In genomic region chr19:2266183-2266993, GRCh38 we compare ENCODE assay signal across 6 cellular contexts. TPM values are rescaled to one million over a fixed set of nuclear protein-coding genes. Genes with fewer than 3 reads are reported as not detected.
A peak's percentile ranks its signal among the peaks of the same experiment; 100 is the strongest.
DNase-seq lines count a peak whose midpoint lies in the region; ATAC-seq and TF ChIP-seq lines count a peak whose summit lies in the region.

No MANE protein-coding gene starts in this region.

- no peaks in the 10 kb centered on the region for H3K27me3 ChIP-seq in Peyer's patch
- H3K27me3 ChIP-seq in stomach = no peaks in the 10 kb centered on the region

- 43 to 48% (median 45%) methylated on average over 13 to 18 of the region's 18 CpGs for WGBS in stomach, 5 donors

- in situ Hi-C loops in GM18951 (cut with MboI; ENCODE audit: low sequenced_read_pairs, unreplicated experiment) = no loop called here

- TF ChIP-seq CTCF in Peyer's patch (IDR thresholded peaks at IDR 0.05) (no peak), foreskin fibroblast (IDR thresholded peaks at IDR 0.05; ENCODE audit: low read depth, low read length) (no peak), stomach (IDR thresholded peaks at IDR 0.05) (no peak)

- intact Hi-C loops in stomach (cut with DNase I; ENCODE audit: low total_unique reads) = no loop called here

- TF ChIP-seq POLR2A in GM18951 (IDR thresholded peaks at IDR 0.05; ENCODE audit: extremely low read depth, insufficient read depth, insufficient read length) (peak; percentile 40), Peyer's patch (IDR thresholded peaks at IDR 0.05) (no peak), stomach (IDR thresholded peaks at IDR 0.05) (no peak)

- H3K27me3 Mint-ChIP-seq in activated CD8-positive, alpha-beta memory T cell treated with anti-CD3 and anti-CD28 coated beads, Interleukin-2, amount 10 ng/mL, durations not matched to agents 7 days and 5 days = no peaks in the 10 kb centered on the region

- H3K36me3 ChIP-seq in Peyer's patch (peaks cover 0 to 4% (median 0%) of the 10 kb centered on the region in 3 donors), stomach (peaks cover 0 to 3% (median 2%) of the 10 kb centered on the region in 4 donors)

- peaks cover 17% of the 10 kb centered on the region for H3K4me1 Mint-ChIP-seq in activated CD8-positive, alpha-beta memory T cell treated with anti-CD3 and anti-CD28 coated beads, Interleukin-2, amount 10 ng/mL, durations not matched to agents 7 days and 5 days

- no peak for ATAC-seq in activated CD8-positive, alpha-beta memory T cell treated with anti-CD3 and anti-CD28 coated beads, Interleukin-2, amount 10 ng/mL, durations not matched to agents 7 days and 5 days

- H3K4me3 Mint-ChIP-seq in activated CD8-positive, alpha-beta memory T cell treated with anti-CD3 and anti-CD28 coated beads, Interleukin-2, amount 10 ng/mL, durations not matched to agents 7 days and 5 days = no peak overlapping the region

- H3K27ac Mint-ChIP-seq in activated CD8-positive, alpha-beta memory T cell treated with anti-CD3 and anti-CD28 coated beads, Interleukin-2, amount 10 ng/mL, durations not matched to agents 7 days and 5 days = no peak overlapping the region

- CTCF ChIA-PET in activated CD8-positive, alpha-beta memory T cell treated with anti-CD3 and anti-CD28 coated beads, Interleukin-2, amount 10 ng/mL, durations not matched to agents 7 days and 5 days (lab: Charles Lee) = interaction anchor here (1.0 to 2.4 kb wide), 2 partner anchors 8 to 50 kb away, joined by 3 to 9 read pairs; no protein-coding TSS in a partner anchor

- H3K9me3 ChIP-seq in Peyer's patch (no peaks in the 10 kb centered on the region), stomach (no peaks in the 10 kb centered on the region)

- peaks cover 5% of the 10 kb centered on the region for H3K36me3 Mint-ChIP-seq in activated CD8-positive, alpha-beta memory T cell treated with anti-CD3 and anti-CD28 coated beads, Interleukin-2, amount 10 ng/mL, durations not matched to agents 7 days and 5 days

- no peak for TF ChIP-seq EP300 in stomach (IDR thresholded peaks at IDR 0.05)

- no peak overlapping the region for H3K4me3 ChIP-seq in Peyer's patch
- H3K4me3 ChIP-seq in foreskin fibroblast (ENCODE audit: low read depth in 1 of 2, low read length in 2 of 2) = no peak overlapping the region
- H3K4me3 ChIP-seq in stomach = no peak overlapping the region

- H3K4me1 ChIP-seq in Peyer's patch (peaks cover 3 to 18% (median 8%) of the 10 kb centered on the region in 4 donors), stomach (peaks cover 12 to 48% (median 26%) of the 10 kb centered on the region in 4 donors)

- H3K27ac ChIP-seq in Peyer's patch (peak overlapping the region; percentile 3 to 74 (median 38)), stomach (peak overlapping the region in 4 of 5 donors; percentile 19 to 64 (median 40))

- DNase-seq in Peyer's patch (peak; percentile 85 to 95 (median 91)), foreskin fibroblast (peak; percentile 67 to 85), stomach (peak; percentile 93)
- no peak for DNase-seq in activated CD8-positive, alpha-beta memory T cell treated with anti-CD3 and anti-CD28 coated beads, Interleukin-2, amount 10 ng/mL, durations not matched to agents 7 days and 5 days
- DNase-seq in activated effector memory CD4-positive, alpha-beta T cell treated with Interleukin-2 at 50 U/mL for 16 hours = no peak

- H3K9me3 Mint-ChIP-seq in activated CD8-positive, alpha-beta memory T cell treated with anti-CD3 and anti-CD28 coated beads, Interleukin-2, amount 10 ng/mL, durations not matched to agents 7 days and 5 days (ENCODE audit: low read depth) = no peaks in the 10 kb centered on the region

RNA-seq across cellular contexts. Expression of gene JSRP1, which starts 10.2 kb away (rescaled TPM):
- not detected for total RNA-seq in Peyer's patch
- under 1 TPM in 1 of 5 donors, not detected in 4; 0.58 TPM for total RNA-seq in stomach
- under 1 TPM in 2 of 3 donors, not detected in 1; 0.68 to 0.75 TPM for polyA plus RNA-seq in stomach
- total RNA-seq in activated CD8-positive, alpha-beta memory T cell treated with anti-CD3 and anti-CD28 coated beads, Interleukin-2, amount 10 ng/mL, durations not matched to agents 7 days and 5 days = 1 to 10 TPM in 1 of 2 experiments, not detected in 1; 1.0 TPM

RNA-seq across cellular contexts. Expression of gene PEAK3, which starts 15.6 kb away (rescaled TPM):
- total RNA-seq in Peyer's patch = 1 to 10 TPM; 1.2 to 5.8 (median 2.6) TPM
- 1 to 10 TPM in 1 of 5 donors, under 1 TPM in 1, not detected in 3; 0.87 to 1.4 TPM for total RNA-seq in stomach
- under 1 TPM in 2 of 3 donors, not detected in 1; 0.15 to 0.31 TPM for polyA plus RNA-seq in stomach
- under 1 TPM in 1 of 2 experiments, not detected in 1; 0.54 TPM for total RNA-seq in activated CD8-positive, alpha-beta memory T cell treated with anti-CD3 and anti-CD28 coated beads, Interleukin-2, amount 10 ng/mL, durations not matched to agents 7 days and 5 days

RNA-seq across cellular contexts. Expression of gene AMH, which starts 17.3 kb away (rescaled TPM):
- total RNA-seq in Peyer's patch (1 to 10 TPM in 2 of 4 donors, under 1 TPM in 1, not detected in 1; 0.95 to 4.7 (median 1.6) TPM), stomach (1 to 10 TPM in 2 of 5 donors, under 1 TPM in 1, not detected in 2; 0.45 to 2.0 (median 1.1) TPM)
- polyA plus RNA-seq in stomach = 1 to 10 TPM in 1 of 3 donors, under 1 TPM in 2; 0.50 to 1.5 (median 0.61) TPM
- total RNA-seq in activated CD8-positive, alpha-beta memory T cell treated with anti-CD3 and anti-CD28 coated beads, Interleukin-2, amount 10 ng/mL, durations not matched to agents 7 days and 5 days = 1 to 10 TPM; 5.1 to 6.0 TPM

RNA-seq across cellular contexts. Expression of gene SF3A2, which starts 29.8 kb away (rescaled TPM):
- total RNA-seq in Peyer's patch (100 to 1,000 TPM in 1 of 4 donors, 10 to 100 TPM in 3; 38.7 to 133 (median 72.3) TPM), stomach (100 to 1,000 TPM in 1 of 5 donors, 10 to 100 TPM in 4; 25.8 to 214 (median 33.9) TPM)
- 10 to 100 TPM; 33.3 to 42.4 (median 40.2) TPM for polyA plus RNA-seq in stomach
- total RNA-seq in activated CD8-positive, alpha-beta memory T cell treated with anti-CD3 and anti-CD28 coated beads, Interleukin-2, amount 10 ng/mL, durations not matched to agents 7 days and 5 days = 100 to 1,000 TPM; 167 to 178 TPM

RNA-seq across cellular contexts. Expression of gene PLEKHJ1, which starts 30.3 kb away (rescaled TPM):
- total RNA-seq in Peyer's patch (100 to 1,000 TPM; 156 to 298 (median 227) TPM), stomach (100 to 1,000 TPM in 2 of 5 donors, 10 to 100 TPM in 3; 22.2 to 459 (median 96.9) TPM)
- 100 to 1,000 TPM; 113 to 173 (median 132) TPM for polyA plus RNA-seq in stomach
- 10 to 100 TPM; 78.3 to 80.8 TPM for total RNA-seq in activated CD8-positive, alpha-beta memory T cell treated with anti-CD3 and anti-CD28 coated beads, Interleukin-2, amount 10 ng/mL, durations not matched to agents 7 days and 5 days

Comparison
In these comparisons a context has a peak if more than half of its experiments do, and no peak if none do; other contexts are left out.
1. DNase-seq: peak in Peyer's patch (3 of 3), foreskin fibroblast (2 of 2) and stomach (single experiment); none in activated CD8-positive, alpha-beta memory T cell treated with anti-CD3 and anti-CD28 coated beads, Interleukin-2, amount 10 ng/mL, durations not matched to agents 7 days and 5 days (single experiment) and activated effector memory CD4-positive, alpha-beta T cell treated with Interleukin-2 at 50 U/mL for 16 hours (single experiment).